ENCODE assay signal across 8 cellular contexts in the genomic region with DNA sequence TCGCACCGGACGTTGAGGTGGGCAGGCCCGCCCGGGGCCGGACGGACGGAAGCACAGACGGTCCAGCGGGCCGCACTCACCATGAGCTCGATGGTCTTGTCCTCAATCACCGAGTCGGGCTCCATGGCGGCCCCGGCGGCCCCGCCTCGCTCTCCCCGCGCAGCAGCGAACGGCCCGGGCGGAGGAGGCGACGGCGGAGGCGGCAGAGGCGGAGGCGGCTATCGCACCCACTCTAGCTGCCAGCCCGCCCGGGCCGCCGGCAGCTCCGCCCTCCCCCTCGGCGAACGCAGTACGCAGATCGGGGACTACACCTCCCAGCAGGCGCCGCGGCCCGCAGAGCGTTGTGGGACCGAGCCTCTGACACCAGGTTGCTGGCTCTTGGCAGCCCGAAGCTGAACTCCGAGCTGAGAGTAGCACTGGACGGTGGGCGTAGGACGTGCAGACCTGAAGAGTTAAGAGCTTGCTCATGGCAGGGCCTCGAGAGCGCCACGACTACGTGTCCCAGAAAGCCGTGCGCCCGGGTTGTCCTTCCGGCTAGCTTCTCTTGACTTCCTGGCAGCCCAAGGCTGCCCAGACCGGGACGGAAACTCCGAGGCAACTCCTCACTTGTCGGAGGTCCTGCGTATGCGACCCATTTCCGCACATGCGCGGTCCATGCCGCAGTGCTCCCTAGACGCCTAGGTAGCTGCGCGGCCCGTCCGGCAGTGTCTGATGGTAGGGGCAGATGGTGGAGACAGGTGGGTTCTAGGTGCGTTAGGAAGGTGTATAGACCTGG. TPM values are rescaled to one million over a fixed set of nuclear protein-coding genes. Genes with fewer than 3 reads are reported as not detected.
DNase-seq lines count a peak whose midpoint lies in the region; ATAC-seq and TF ChIP-seq lines count a peak whose summit lies in the region.

Gene FBXW11 (minus strand): TSS at position 261 of the 775 bp plus-strand sequence. CDS start 136 bp downstream, at position 125.

- H3K9ac ChIP-seq in mesenchymal stem cell (ENCODE audit: low read length), result peak within 1 kb of the TSS; percentile 90

- H3K79me1 ChIP-seq in mesenchymal stem cell (replicated peaks; ENCODE audit: low read length, poor library complexity, severe bottlenecking), result peaks cover 6% of the 10 kb centered on the region

- H3K4me3 ChIP-seq in mesenchymal stem cell (ENCODE audit: insufficient read depth in 1 of 2, low read depth in 1 of 2, low read length in 2 of 2), result peak within 1 kb of the TSS; percentile 86 to 93

- H3K4me1 Mint-ChIP-seq in effector memory CD8-positive, alpha-beta T cell (ENCODE audit: low read depth in 2 of 2), result peaks cover 27 to 40% of the 10 kb centered on the region in 2 donors

- peak within 1 kb of the TSS; percentile 98 for H4K8ac ChIP-seq in mesenchymal stem cell (ENCODE audit: low read length)

- DNase-seq in CMK (ENCODE audit: low read depth), result peak; percentile 71
- DNase-seq in GM20000 (ENCODE audit: low spot score), result peak; percentile 93
- peak; percentile 97 for DNase-seq in HT-29 (ENCODE audit: low spot score)
- peak; percentile 94 for DNase-seq in NOMO-1 (lab: John Stamatoyannopoulos, UW; ENCODE audit: unreplicated experiment in 2 of 2)
- peak; percentile 86 to 96 for DNase-seq in activated CD8-positive, alpha-beta memory T cell treated with anti-CD3 and anti-CD28 coated beads for 4 hours (ENCODE audit: low read depth in 2 of 2)
- DNase-seq in effector memory CD8-positive, alpha-beta T cell, result peak; percentile 89 to 90 (median 90)
- DNase-seq in mesenchymal stem cell, result peak; percentile 98
- peak; percentile 90 for DNase-seq in stimulated activated CD8-positive, alpha-beta memory T cell treated with anti-CD3 and anti-CD28 coated beads, Interleukin-12 subunit alpha, Interleukin-12 subunit beta, amount 100 ng/mL, for 4 hours (ENCODE audit: low read depth)

- H3K9me3 Mint-ChIP-seq in effector memory CD8-positive, alpha-beta T cell, result no peaks in the 10 kb centered on the region

- peak; percentile 86 for ATAC-seq in effector memory CD8-positive, alpha-beta T cell (replicated peaks)

- H3K18ac ChIP-seq in mesenchymal stem cell (ENCODE audit: low read depth in 1 of 2, low read length in 2 of 2), result peak within 1 kb of the TSS; percentile 98

- H2AK5ac ChIP-seq in mesenchymal stem cell (ENCODE audit: low read length, severe bottlenecking), result peak within 1 kb of the TSS; percentile 22

- H3K27me3 ChIP-seq in mesenchymal stem cell (ENCODE audit: control insufficient read depth in 1 of 2, insufficient read depth in 1 of 2, low read length in 2 of 2), result no peaks in the 10 kb centered on the region

- peaks cover 5% of the 10 kb centered on the region for H3K4me1 ChIP-seq in mesenchymal stem cell (ENCODE audit: control insufficient read depth, insufficient read depth, low read depth, low read length)

- peak within 1 kb of the TSS; percentile 95 for H2BK15ac ChIP-seq in mesenchymal stem cell (ENCODE audit: low read depth, poor library complexity, severe bottlenecking)

- H3K14ac ChIP-seq in mesenchymal stem cell (ENCODE audit: low read length in 2 of 2), result peak within 1 kb of the TSS in 1 of 2 experiments; percentile 90

- no peak for TF ChIP-seq CTCF in GM20000 (IDR thresholded peaks at IDR 0.05; ENCODE audit: extremely low read depth, missing control alignments)

- peak within 1 kb of the TSS; percentile 60 for H2AFZ ChIP-seq in mesenchymal stem cell (ENCODE audit: low read depth, low read length)

- H3K36me3 Mint-ChIP-seq in effector memory CD8-positive, alpha-beta T cell (ENCODE audit: insufficient read depth), result peaks cover 11% of the 10 kb centered on the region

- H3K27ac ChIP-seq in mesenchymal stem cell (ENCODE audit: low read length, poor library complexity, severe bottlenecking), result peak within 1 kb of the TSS; percentile 98

- WGBS in mesenchymal stem cell, result under 1% methylated on average over 77 of the region's 77 CpGs

- no peaks in the 10 kb centered on the region for H3K9me3 ChIP-seq in mesenchymal stem cell (ENCODE audit: control insufficient read depth, low read length)

- peak within 1 kb of the TSS; percentile 99 for H4K91ac ChIP-seq in mesenchymal stem cell (ENCODE audit: low read length)

- H2BK5ac ChIP-seq in mesenchymal stem cell (ENCODE audit: low read depth, low read length, poor library complexity, severe bottlenecking), result peak within 1 kb of the TSS; percentile 94

- H3K27me3 Mint-ChIP-seq in effector memory CD8-positive, alpha-beta T cell, result no peaks in the 10 kb centered on the region

- H3K4ac ChIP-seq in mesenchymal stem cell (ENCODE audit: low read depth in 1 of 2, low read length in 2 of 2), result peak within 1 kb of the TSS; percentile 41 to 88

- no peak within 1 kb of the TSS for H3K23ac ChIP-seq in mesenchymal stem cell (ENCODE audit: low read length in 2 of 2)

- H3K4me2 ChIP-seq in mesenchymal stem cell (ENCODE audit: low read length, poor library complexity, severe bottlenecking), result peak within 1 kb of the TSS; percentile 92

- H3K4me3 Mint-ChIP-seq in effector memory CD8-positive, alpha-beta T cell, result peak within 1 kb of the TSS; percentile 89 to 99

- H2BK12ac ChIP-seq in mesenchymal stem cell (ENCODE audit: low read length in 2 of 2), result peak within 1 kb of the TSS in 1 of 2 experiments; percentile 59

- peak within 1 kb of the TSS; percentile 93 to 99 for H3K27ac Mint-ChIP-seq in effector memory CD8-positive, alpha-beta T cell

- peaks cover 0 to 1% of the 10 kb centered on the region in 2 experiments for H3K36me3 ChIP-seq in mesenchymal stem cell (ENCODE audit: control insufficient read depth in 1 of 2, insufficient read depth in 2 of 2, low read depth in 1 of 2, low read length in 2 of 2)

- peak within 1 kb of the TSS; percentile 93 for H2BK120ac ChIP-seq in mesenchymal stem cell (ENCODE audit: low read depth, low read length)

RNA-seq across cellular contexts. Expression of gene FBXW11, which starts in this region (rescaled TPM):
- total RNA-seq in HT-29 (2014; rRNA removed; shearing (Covaris generic)), result 30.4 and 33.4 TPM in 2 replicates
- polyA plus RNA-seq in mesenchymal stem cell (2013, experiment 1 of 2), result 30.2 TPM
- polyA plus RNA-seq in mesenchymal stem cell (2013, experiment 2 of 2), result 28.7 TPM

Comparison
In these comparisons a context has a peak if more than half of its experiments do, and no peak if none do; other contexts are left out.
1. Peak in every context shown above with its lines: DNase-seq, ATAC-seq, H3K4me3 ChIP-seq and H3K27ac ChIP-seq.